9 cellular contexts compared by ENCODE assay signal in the genomic region with DNA sequence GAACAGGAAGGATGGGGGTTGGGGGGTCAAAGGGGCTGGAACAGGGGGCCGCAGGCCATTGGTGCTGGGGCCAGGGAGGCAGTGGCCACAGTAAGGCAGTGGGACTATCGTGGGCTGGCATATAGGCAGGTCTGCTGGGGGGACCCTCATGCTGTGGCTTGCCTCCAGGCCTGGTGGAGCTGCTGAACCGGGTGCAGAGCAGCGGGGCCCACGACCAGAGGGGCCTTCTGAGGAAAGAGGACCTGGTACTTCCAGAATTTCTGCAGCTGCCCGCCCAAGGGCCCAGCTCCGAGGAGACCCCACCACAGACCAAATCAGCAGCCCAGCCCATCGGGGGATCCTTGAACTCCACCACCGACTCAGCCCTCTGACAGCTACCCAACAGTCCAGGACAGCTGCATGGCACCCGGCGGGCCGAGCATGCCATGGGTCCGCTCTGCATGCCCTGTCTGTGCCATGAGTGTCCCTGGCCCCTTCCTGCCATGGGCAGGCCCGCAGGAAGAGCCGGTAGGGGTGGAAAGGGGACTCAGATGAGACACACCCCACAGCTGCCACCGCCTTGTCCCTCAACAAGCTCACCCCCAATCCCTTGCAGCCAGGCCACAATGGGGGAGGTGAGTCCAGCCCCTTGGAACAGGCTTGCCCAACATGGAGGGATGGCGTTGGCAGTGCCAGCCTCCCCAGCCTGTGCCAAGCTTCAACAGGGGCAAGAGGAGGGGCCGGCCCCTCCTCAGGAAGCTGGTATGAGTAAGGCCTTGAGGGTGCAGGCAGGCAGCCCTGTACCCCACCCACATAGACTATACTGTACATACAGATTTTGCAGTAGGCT. TPM values are rescaled to one million over a fixed set of nuclear protein-coding genes. Genes with fewer than 3 reads are reported as not detected.
DNase-seq lines count a peak whose midpoint lies in the region; ATAC-seq and TF ChIP-seq lines count a peak whose summit lies in the region.
"Had no signal": no experiment of that assay in that cellular context is flagged by ENCODE, and none has a peak within 500 bp of the region (broad histone marks: within the 10 kb centered on the region; RNA-seq: fewer than 3 reads in every experiment).

No MANE protein-coding gene starts in this region.

- peak overlapping the region in 7 of 8 donors; percentile 72 to 93 (median 82) for H3K4me3 Mint-ChIP-seq in CD4-positive, alpha-beta memory T cell
- H3K4me3 Mint-ChIP-seq in neural crest cell = peak overlapping the region; percentile 76

- TF ChIP-seq CTCF in colonic mucosa (IDR thresholded peaks at IDR 0.05) = no peak
- TF ChIP-seq CTCF in neural crest cell (conservative IDR thresholded peaks at IDR 0.05) = no peak

- H3K27me3 Mint-ChIP-seq in CD4-positive, alpha-beta memory T cell = no peaks in the 10 kb centered on the region
- H3K27me3 Mint-ChIP-seq in neural crest cell (ENCODE audit: low read depth) = peaks cover 10% of the 10 kb centered on the region

- H3K9ac ChIP-seq in SK-N-MC (ENCODE audit: insufficient read length) = no peak overlapping the region
- H3K9ac ChIP-seq in colonic mucosa (ENCODE audit: low read depth in 2 of 2, low read length in 2 of 2) = peak overlapping the region in 1 of 2 donors; percentile 4

- H3K9me3 ChIP-seq in CD4-positive, alpha-beta memory T cell (ENCODE audit: control insufficient read depth in 1 of 2, low read length in 2 of 2) = no peaks in the 10 kb centered on the region
- H3K9me3 ChIP-seq in SK-N-MC (ENCODE audit: low read depth, low read length) = no peaks in the 10 kb centered on the region
- H3K9me3 ChIP-seq in colonic mucosa = no peaks in the 10 kb centered on the region

- DNase-seq in CD4-positive, alpha-beta memory T cell = peak in 1 of 5 donors; percentile 72
- DNase-seq in SK-N-MC (ENCODE audit: low read depth, low spot score) = no peak
- DNase-seq in colonic mucosa = no peak
- DNase-seq in neural crest cell (ENCODE audit: low read depth, low spot score) = no peak
- no peak for DNase-seq in COLO668 (lab: John Stamatoyannopoulos, UW; ENCODE audit: unreplicated experiment)
- DNase-seq: NCI-H2029 had no signal

- H3K4me1 Mint-ChIP-seq in CD4-positive, alpha-beta memory T cell = peaks cover 46 to 76% (median 62%) of the 10 kb centered on the region in 4 donors
- H3K4me1 Mint-ChIP-seq in neural crest cell = peaks cover 18% of the 10 kb centered on the region

- ATAC-seq in HG02884 (IDR thresholded peaks at IDR 0.05; ENCODE audit: unreplicated experiment) (no peak), GM18517 (IDR thresholded peaks at IDR 0.05; ENCODE audit: unreplicated experiment) (no peak), HG02970 (IDR thresholded peaks at IDR 0.05; ENCODE audit: low FRiP score, unreplicated experiment) (no peak)

- peaks cover 41% of the 10 kb centered on the region for H3K36me3 ChIP-seq in CD4-positive, alpha-beta memory T cell (ENCODE audit: insufficient read depth, low read length)
- no peaks in the 10 kb centered on the region for H3K36me3 ChIP-seq in SK-N-MC (ENCODE audit: insufficient read depth, low read length)
- no peaks in the 10 kb centered on the region for H3K36me3 ChIP-seq in colonic mucosa

- no peaks in the 10 kb centered on the region for H3K9me3 Mint-ChIP-seq in CD4-positive, alpha-beta memory T cell
- no peaks in the 10 kb centered on the region for H3K9me3 Mint-ChIP-seq in neural crest cell

- intact Hi-C loops in CD4-positive, alpha-beta memory T cell (cut with micrococcal nuclease) = loop anchor here (1.0 to 2.0 kb wide), 3 partner anchors 15 to 31 kb away; partner anchors contain the start of gene RGS14
- intact Hi-C loops in colonic mucosa (cut with DNase I) = no loop called here

- peak overlapping the region in 1 of 2 donors; percentile 24 for H3K4me3 ChIP-seq in CD4-positive, alpha-beta memory T cell (ENCODE audit: low read length in 2 of 2)
- H3K4me3 ChIP-seq in SK-N-MC (peak overlapping the region; percentile 81), colonic mucosa (no peak overlapping the region)

- POLR2A ChIA-PET in CD4-positive, alpha-beta memory T cell (lab: Charles Lee; ENCODE audit: partially characterized antibody) = interaction anchor here (0.7 to 5.8 kb wide), 17 partner anchors 7 to 746 kb away, joined by 3 to 69 read pairs (median 9); partner anchors contain the start of genes GRK6, LMAN2, PRR7 and RGS14

- no peaks in the 10 kb centered on the region for H3K27me3 ChIP-seq in CD4-positive, alpha-beta memory T cell (ENCODE audit: insufficient read depth, low read length)
- H3K27me3 ChIP-seq in colonic mucosa = no peaks in the 10 kb centered on the region

- H3K4me1 ChIP-seq in CD4-positive, alpha-beta memory T cell (ENCODE audit: insufficient read depth, low read length) = peaks cover 84% of the 10 kb centered on the region
- peaks cover 10% of the 10 kb centered on the region for H3K4me1 ChIP-seq in colonic mucosa

- CTCF ChIA-PET in CD4-positive, alpha-beta memory T cell (lab: Charles Lee; ENCODE audit: partially characterized antibody) = interaction anchor here (1.0 to 8.5 kb wide), 12 partner anchors 8 to 134 kb away, joined by 3 to 140 read pairs (median 12); partner anchors contain the start of genes LMAN2, PRELID1, RAB24 and RGS14

- peak overlapping the region; percentile 60 to 90 (median 87) for H3K27ac Mint-ChIP-seq in CD4-positive, alpha-beta memory T cell
- H3K27ac Mint-ChIP-seq in neural crest cell (ENCODE audit: unreplicated experiment) = no peak overlapping the region

- H3K36me3 Mint-ChIP-seq in CD4-positive, alpha-beta memory T cell = peaks cover 16 to 38% of the 10 kb centered on the region in 2 donors
- H3K36me3 Mint-ChIP-seq in neural crest cell (ENCODE audit: low read depth) = no peaks in the 10 kb centered on the region

- peak overlapping the region; percentile 55 for H3K27ac ChIP-seq in CD4-positive, alpha-beta memory T cell (ENCODE audit: low read depth, low read length)
- H3K27ac ChIP-seq in SK-N-MC (no peak overlapping the region), colonic mucosa (peak overlapping the region; percentile 24)

RNA-seq across cellular contexts. Expression of gene SLC34A1, which starts 12.3 kb away (rescaled TPM):
- under 1 TPM in 1 of 2 experiments, not detected in 1; 0.11 TPM for total RNA-seq in CD4-positive, alpha-beta memory T cell
- polyA plus RNA-seq in CD4-positive, alpha-beta memory T cell = not detected
- total RNA-seq in colonic mucosa (not detected), neural crest cell (0.16 TPM in 1 of 2 replicates, not detected in the other)

RNA-seq across cellular contexts. Expression of gene RGS14, which starts 14.2 kb away (rescaled TPM):
- total RNA-seq in CD4-positive, alpha-beta memory T cell = 100 to 1,000 TPM; 167 to 168 TPM
- polyA plus RNA-seq in CD4-positive, alpha-beta memory T cell = 10 to 100 TPM; 62.3 to 96.7 TPM
- total RNA-seq in colonic mucosa (10 to 100 TPM in 1 of 2 donors, 1 to 10 TPM in 1; 9.1 to 10.1 TPM), neural crest cell (12.3 and 15.7 TPM in 2 replicates)

RNA-seq across cellular contexts. Expression of gene LMAN2, which starts 20.5 kb away (rescaled TPM):
- total RNA-seq in CD4-positive, alpha-beta memory T cell = 100 to 1,000 TPM; 114 to 123 TPM
- polyA plus RNA-seq in CD4-positive, alpha-beta memory T cell = 100 to 1,000 TPM; 223 to 322 TPM
- 100 to 1,000 TPM; 137 to 185 TPM for total RNA-seq in colonic mucosa
- total RNA-seq in neural crest cell = 73.0 and 80.5 TPM in 2 replicates

RNA-seq across cellular contexts. Expression of gene PFN3, which starts 28.5 kb away (rescaled TPM):
- total RNA-seq in CD4-positive, alpha-beta memory T cell = not detected
- polyA plus RNA-seq in CD4-positive, alpha-beta memory T cell = not detected
- total RNA-seq in colonic mucosa (not detected), neural crest cell (not detected in 2 replicates)

RNA-seq across cellular contexts. Expression of gene F12, which starts 37.4 kb away (rescaled TPM):
- not detected for total RNA-seq in CD4-positive, alpha-beta memory T cell
- 1 to 10 TPM; 2.0 to 2.4 TPM for polyA plus RNA-seq in CD4-positive, alpha-beta memory T cell
- 10 to 100 TPM; 14.7 to 34.0 TPM for total RNA-seq in colonic mucosa
- total RNA-seq in neural crest cell = 2.3 and 2.7 TPM in 2 replicates

Comparison
In these comparisons a context has a peak if more than half of its experiments do, and no peak if none do; other contexts are left out.
1. RNA of gene RGS14, which starts 14.2 kb away (total RNA-seq): 167 to 168 TPM in CD4-positive, alpha-beta memory T cell; 12.3 to 15.7 TPM in neural crest cell and 9.1 to 10.1 TPM in colonic mucosa; every median in the first group is over 10 times any median in the second.